In the genomic region with DNA sequence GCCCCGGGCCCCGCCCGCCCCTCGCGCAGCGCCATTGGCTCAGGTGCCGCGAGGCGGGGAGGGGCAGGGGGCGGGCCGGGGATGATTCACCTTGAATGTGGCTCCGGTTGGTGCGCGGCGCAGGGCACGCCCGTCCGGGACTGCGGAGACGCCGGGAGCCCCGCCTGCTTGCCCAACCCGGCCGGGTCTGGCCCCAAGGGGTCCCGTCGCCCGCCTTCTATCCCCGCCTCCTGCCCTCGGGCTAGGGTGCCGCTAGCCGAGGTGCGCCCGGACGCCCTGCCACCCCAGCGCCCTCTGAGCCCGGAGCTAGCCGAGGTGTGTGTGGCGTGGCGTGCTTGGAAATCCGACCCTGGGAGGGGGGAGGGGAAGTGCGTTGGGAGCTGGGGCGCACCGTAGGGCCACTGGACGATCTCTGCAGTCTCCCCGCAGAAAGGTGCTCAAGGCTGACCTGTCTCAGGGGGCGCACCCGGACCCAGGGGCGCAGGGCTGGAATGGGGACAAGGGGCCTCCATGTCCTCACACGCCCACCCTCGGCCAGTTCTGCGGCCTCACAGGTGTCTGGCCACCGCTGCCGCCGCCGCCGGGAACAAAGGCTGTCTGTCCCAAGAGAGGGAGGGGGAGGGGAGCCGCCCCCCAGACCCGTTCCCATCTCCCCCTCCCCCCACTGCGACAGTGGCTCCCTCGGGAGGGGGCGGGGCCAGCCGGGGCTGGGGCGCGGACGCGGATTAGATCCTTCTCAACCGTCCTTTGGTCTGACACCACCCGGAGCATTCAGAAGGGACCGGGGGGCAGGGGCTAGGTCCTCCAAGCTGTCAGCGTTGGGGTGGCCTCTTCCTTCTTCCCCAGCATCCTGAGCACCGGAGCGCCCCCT, we compare ENCODE assay signal across 1 cellular context.
TF ChIP-seq lines count a peak whose summit lies in the region.

No MANE protein-coding gene starts in this region.

TF ChIP-seq in K562, 482 proteins besides CTCF, POLR2A, EP300 and RAD21 (continued from another document and continues in another):
- TF ChIP-seq, protein P1, sequence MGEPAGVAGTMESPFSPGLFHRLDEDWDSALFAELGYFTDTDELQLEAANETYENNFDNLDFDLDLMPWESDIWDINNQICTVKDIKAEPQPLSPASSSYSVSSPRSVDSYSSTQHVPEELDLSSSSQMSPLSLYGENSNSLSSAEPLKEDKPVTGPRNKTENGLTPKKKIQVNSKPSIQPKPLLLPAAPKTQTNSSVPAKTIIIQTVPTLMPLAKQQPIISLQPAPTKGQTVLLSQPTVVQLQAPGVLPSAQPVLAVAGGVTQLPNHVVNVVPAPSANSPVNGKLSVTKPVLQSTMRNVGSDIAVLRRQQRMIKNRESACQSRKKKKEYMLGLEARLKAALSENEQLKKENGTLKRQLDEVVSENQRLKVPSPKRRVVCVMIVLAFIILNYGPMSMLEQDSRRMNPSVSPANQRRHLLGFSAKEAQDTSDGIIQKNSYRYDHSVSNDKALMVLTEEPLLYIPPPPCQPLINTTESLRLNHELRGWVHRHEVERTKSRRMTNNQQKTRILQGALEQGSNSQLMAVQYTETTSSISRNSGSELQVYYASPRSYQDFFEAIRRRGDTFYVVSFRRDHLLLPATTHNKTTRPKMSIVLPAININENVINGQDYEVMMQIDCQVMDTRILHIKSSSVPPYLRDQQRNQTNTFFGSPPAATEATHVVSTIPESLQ (CRISPR knock-in tag; IDR thresholded peaks at IDR 0.05): no peak
- TF ChIP-seq SNIP1 (IDR thresholded peaks at IDR 0.05; ENCODE audit: low read depth) (no peak), ZFP30 (CRISPR knock-in tag; IDR thresholded peaks at IDR 0.05; ENCODE audit: borderline replicate concordance) (no peak), HCFC1 (IDR thresholded peaks at IDR 0.05; ENCODE audit: low read depth, low read length) (peak; percentile 13; the same call in 1 of the 2 replicates), ZSCAN32 (CRISPR knock-in tag; IDR thresholded peaks at IDR 0.05) (no peak), RBM22 (IDR thresholded peaks at IDR 0.05; ENCODE audit: low read depth, low read length, poor library complexity, severe bottlenecking) (no peak), ZEB2 (IDR thresholded peaks at IDR 0.05) (peak; percentile 62), ZNF609 (CRISPR knock-in tag; IDR thresholded peaks at IDR 0.05; ENCODE audit: borderline replicate concordance) (peak; percentile 95), PPARD (CRISPR knock-in tag; IDR thresholded peaks at IDR 0.05) (no peak), ZNF24 (IDR thresholded peaks at IDR 0.05) (no peak), WHSC1 (IDR thresholded peaks at IDR 0.05; ENCODE audit: low read length) (no peak), SLC30A9 (CRISPR knock-in tag; IDR thresholded peaks at IDR 0.05) (no peak), MEIS2 (IDR thresholded peaks at IDR 0.05; ENCODE audit: partially characterized antibody) (no peak), TAL1 (IDR thresholded peaks at IDR 0.05) (no peak), TCF3 (CRISPR knock-in tag; IDR thresholded peaks at IDR 0.05) (no peak), EHMT2 (IDR thresholded peaks at IDR 0.05) (no peak), CBX1 (IDR thresholded peaks at IDR 0.05; ENCODE audit: low read depth) (no peak), ATF2 (CRISPR knock-in tag; IDR thresholded peaks at IDR 0.05) (no peak), ZNF695 (CRISPR knock-in tag; IDR thresholded peaks at IDR 0.05) (no peak), HDAC2 (IDR thresholded peaks at IDR 0.05) (peak; percentile 55; the same call in 1 of the 2 replicates), KDM4B (IDR thresholded peaks at IDR 0.05; ENCODE audit: borderline replicate concordance in 2 of 2, low read depth in 1 of 2) (0 out of 4 replicates have a peak, but pooled peaks of 1 of the 2 experiments have one; percentile 66), CBX3 (IDR thresholded peaks at IDR 0.05; ENCODE audit: borderline replicate concordance in 1 of 2, low read length in 2 of 2) (no peak), SRF (CRISPR knock-in tag; IDR thresholded peaks at IDR 0.05) (peak in 1 of 2 experiments; percentile 58; a peak in 1 of 4 replicates), ZNF384 (IDR thresholded peaks at IDR 0.05; ENCODE audit: low read depth, low read length) (no peak), CAMTA2 (CRISPR knock-in tag; conservative IDR thresholded peaks at IDR 0.05) (no peak), ZC3H4 (CRISPR knock-in tag; IDR thresholded peaks at IDR 0.05; ENCODE audit: borderline replicate concordance) (peak; percentile 18; the same call in 1 of the 2 replicates), GATAD2B (IDR thresholded peaks at IDR 0.05; ENCODE audit: borderline replicate concordance) (0 out of 2 replicates have a peak, but pooled peaks have one; percentile 22), NKRF (IDR thresholded peaks at IDR 0.05; ENCODE audit: borderline replicate concordance) (peak; percentile 76), ZBTB1 (CRISPR knock-in tag; IDR thresholded peaks at IDR 0.05; ENCODE audit: borderline replicate concordance, low read depth) (peak; percentile 84; the same call in 1 of the 2 replicates), CBFB (CRISPR knock-in tag; IDR thresholded peaks at IDR 0.05) (peak; percentile 75; the same call in 1 of the 2 replicates), ZNF224 (CRISPR knock-in tag; IDR thresholded peaks at IDR 0.05) (no peak), LEF1 (IDR thresholded peaks at IDR 0.05) (peak; percentile 34), GABPA (tag; conservative IDR thresholded peaks at IDR 0.05; ENCODE audit: low read depth) (no peak), SP1 (CRISPR knock-in tag; IDR thresholded peaks at IDR 0.05) (peak; percentile 76; the same call in 1 of the 2 replicates), MTA1 (IDR thresholded peaks at IDR 0.05; ENCODE audit: borderline replicate concordance) (no peak), IRF2 (CRISPR knock-in tag; IDR thresholded peaks at IDR 0.05) (no peak), TFAP4 (CRISPR knock-in tag; IDR thresholded peaks at IDR 0.05; ENCODE audit: borderline replicate concordance) (peak; percentile 62; the same call in 1 of the 2 replicates), FOXA3 (CRISPR knock-in tag; conservative IDR thresholded peaks at IDR 0.05 in 1 of 2, IDR thresholded peaks at IDR 0.05 in 1 of 2) (peak in 1 of 2 experiments; percentile 68; a peak in 1 of 4 replicates), TFAM (CRISPR knock-in tag; conservative IDR thresholded peaks at IDR 0.05) (no peak), NONO (IDR thresholded peaks at IDR 0.05; ENCODE audit: low read depth in 2 of 2, low read length in 1 of 2) (peak in 1 of 2 experiments; percentile 69; a peak in 2 of 4 replicates), U2AF1 (optimal IDR thresholded peaks at IDR 0.05; ENCODE audit: low read depth, low read length) (no peak), HOXB6 (CRISPR knock-in tag; IDR thresholded peaks at IDR 0.05; ENCODE audit: borderline replicate concordance) (no peak), ZNF589 (CRISPR knock-in tag; IDR thresholded peaks at IDR 0.05; ENCODE audit: low read depth) (no peak)
- TF ChIP-seq, protein P2, sequence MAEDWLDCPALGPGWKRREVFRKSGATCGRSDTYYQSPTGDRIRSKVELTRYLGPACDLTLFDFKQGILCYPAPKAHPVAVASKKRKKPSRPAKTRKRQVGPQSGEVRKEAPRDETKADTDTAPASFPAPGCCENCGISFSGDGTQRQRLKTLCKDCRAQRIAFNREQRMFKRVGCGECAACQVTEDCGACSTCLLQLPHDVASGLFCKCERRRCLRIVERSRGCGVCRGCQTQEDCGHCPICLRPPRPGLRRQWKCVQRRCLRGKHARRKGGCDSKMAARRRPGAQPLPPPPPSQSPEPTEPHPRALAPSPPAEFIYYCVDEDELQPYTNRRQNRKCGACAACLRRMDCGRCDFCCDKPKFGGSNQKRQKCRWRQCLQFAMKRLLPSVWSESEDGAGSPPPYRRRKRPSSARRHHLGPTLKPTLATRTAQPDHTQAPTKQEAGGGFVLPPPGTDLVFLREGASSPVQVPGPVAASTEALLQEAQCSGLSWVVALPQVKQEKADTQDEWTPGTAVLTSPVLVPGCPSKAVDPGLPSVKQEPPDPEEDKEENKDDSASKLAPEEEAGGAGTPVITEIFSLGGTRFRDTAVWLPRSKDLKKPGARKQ (CRISPR knock-in tag; IDR thresholded peaks at IDR 0.05): no peak
- TF ChIP-seq, protein P3, sequence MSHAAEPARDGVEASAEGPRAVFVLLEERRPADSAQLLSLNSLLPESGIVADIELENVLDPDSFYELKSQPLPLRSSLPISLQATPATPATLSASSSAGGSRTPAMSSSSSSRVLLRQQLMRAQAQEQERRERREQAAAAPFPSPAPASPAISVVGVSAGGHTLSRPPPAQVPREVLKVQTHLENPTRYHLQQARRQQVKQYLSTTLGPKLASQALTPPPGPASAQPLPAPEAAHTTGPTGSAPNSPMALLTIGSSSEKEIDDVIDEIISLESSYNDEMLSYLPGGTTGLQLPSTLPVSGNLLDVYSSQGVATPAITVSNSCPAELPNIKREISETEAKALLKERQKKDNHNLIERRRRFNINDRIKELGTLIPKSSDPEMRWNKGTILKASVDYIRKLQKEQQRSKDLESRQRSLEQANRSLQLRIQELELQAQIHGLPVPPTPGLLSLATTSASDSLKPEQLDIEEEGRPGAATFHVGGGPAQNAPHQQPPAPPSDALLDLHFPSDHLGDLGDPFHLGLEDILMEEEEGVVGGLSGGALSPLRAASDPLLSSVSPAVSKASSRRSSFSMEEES (CRISPR knock-in tag; IDR thresholded peaks at IDR 0.05): no peak
- TF ChIP-seq, protein P4, sequence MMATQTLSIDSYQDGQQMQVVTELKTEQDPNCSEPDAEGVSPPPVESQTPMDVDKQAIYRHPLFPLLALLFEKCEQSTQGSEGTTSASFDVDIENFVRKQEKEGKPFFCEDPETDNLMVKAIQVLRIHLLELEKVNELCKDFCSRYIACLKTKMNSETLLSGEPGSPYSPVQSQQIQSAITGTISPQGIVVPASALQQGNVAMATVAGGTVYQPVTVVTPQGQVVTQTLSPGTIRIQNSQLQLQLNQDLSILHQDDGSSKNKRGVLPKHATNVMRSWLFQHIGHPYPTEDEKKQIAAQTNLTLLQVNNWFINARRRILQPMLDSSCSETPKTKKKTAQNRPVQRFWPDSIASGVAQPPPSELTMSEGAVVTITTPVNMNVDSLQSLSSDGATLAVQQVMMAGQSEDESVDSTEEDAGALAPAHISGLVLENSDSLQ (IDR thresholded peaks at IDR 0.05): no peak
